Comparison of ENCODE assay signal across 1 cellular context in the genomic region with DNA sequence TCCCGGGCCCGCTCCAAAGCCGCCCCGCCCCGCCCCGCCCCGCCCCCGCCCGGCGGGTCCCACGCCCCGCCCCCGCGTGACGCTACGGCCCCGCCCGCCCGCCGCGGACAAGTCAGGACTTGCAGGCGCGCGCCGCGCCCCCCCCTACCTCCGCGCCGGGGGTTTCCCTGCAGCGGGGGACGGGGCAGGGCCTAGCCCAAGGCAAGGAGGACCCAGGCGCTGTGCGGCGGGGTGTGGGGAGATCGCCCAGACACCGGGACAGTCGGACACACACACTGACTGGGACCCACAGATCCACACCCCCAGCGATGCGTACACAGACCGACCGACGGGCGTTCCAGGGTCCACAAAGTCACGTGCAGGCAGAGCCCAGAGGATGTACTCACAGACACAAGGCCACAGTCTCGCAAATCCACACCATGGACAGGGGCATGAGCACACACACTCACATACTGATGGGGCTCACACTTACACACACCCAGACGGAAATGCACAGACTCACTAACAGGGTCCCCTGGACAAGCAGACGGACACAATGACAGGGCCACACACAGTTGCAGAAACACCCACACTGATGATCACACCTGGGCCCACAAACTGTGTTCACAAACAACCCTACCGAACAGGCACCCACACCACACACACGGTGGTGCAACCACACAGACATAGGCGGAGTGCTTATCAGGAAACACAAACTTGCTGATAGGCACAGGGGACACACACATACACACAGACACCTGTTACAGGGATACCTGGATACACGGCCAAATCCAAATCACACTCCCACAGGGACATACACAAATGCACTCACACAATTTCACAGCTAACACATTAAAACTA.
A peak's percentile ranks its signal among the peaks of the same experiment; 100 is the strongest.
TF ChIP-seq lines count a peak whose summit lies in the region.

No MANE protein-coding gene starts in this region.

TF ChIP-seq in GM12878, 131 proteins besides CTCF, POLR2A, EP300 and RAD21 (continued from another document):
- TF ChIP-seq, protein P1, sequence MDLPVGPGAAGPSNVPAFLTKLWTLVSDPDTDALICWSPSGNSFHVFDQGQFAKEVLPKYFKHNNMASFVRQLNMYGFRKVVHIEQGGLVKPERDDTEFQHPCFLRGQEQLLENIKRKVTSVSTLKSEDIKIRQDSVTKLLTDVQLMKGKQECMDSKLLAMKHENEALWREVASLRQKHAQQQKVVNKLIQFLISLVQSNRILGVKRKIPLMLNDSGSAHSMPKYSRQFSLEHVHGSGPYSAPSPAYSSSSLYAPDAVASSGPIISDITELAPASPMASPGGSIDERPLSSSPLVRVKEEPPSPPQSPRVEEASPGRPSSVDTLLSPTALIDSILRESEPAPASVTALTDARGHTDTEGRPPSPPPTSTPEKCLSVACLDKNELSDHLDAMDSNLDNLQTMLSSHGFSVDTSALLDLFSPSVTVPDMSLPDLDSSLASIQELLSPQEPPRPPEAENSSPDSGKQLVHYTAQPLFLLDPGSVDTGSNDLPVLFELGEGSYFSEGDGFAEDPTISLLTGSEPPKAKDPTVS (IDR thresholded peaks at IDR 0.05; ENCODE audit: low read depth, low read length), result no peak
- TF ChIP-seq, protein P2, sequence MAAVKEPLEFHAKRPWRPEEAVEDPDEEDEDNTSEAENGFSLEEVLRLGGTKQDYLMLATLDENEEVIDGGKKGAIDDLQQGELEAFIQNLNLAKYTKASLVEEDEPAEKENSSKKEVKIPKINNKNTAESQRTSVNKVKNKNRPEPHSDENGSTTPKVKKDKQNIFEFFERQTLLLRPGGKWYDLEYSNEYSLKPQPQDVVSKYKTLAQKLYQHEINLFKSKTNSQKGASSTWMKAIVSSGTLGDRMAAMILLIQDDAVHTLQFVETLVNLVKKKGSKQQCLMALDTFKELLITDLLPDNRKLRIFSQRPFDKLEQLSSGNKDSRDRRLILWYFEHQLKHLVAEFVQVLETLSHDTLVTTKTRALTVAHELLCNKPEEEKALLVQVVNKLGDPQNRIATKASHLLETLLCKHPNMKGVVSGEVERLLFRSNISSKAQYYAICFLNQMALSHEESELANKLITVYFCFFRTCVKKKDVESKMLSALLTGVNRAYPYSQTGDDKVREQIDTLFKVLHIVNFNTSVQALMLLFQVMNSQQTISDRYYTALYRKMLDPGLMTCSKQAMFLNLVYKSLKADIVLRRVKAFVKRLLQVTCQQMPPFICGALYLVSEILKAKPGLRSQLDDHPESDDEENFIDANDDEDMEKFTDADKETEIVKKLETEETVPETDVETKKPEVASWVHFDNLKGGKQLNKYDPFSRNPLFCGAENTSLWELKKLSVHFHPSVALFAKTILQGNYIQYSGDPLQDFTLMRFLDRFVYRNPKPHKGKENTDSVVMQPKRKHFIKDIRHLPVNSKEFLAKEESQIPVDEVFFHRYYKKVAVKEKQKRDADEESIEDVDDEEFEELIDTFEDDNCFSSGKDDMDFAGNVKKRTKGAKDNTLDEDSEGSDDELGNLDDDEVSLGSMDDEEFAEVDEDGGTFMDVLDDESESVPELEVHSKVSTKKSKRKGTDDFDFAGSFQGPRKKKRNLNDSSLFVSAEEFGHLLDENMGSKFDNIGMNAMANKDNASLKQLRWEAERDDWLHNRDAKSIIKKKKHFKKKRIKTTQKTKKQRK (IDR thresholded peaks at IDR 0.05; ENCODE audit: low read depth, low read length), result no peak
- TF ChIP-seq POLR2AphosphoS2 (IDR thresholded peaks at IDR 0.05; ENCODE audit: low read depth, low read length) (peak; percentile 76; the same call in 1 of the 2 replicates), CHD1 (IDR thresholded peaks at IDR 0.05; ENCODE audit: low read depth, low read length) (peak; percentile 95; the same call in 1 of the 2 replicates), SMAD1 (IDR thresholded peaks at IDR 0.05; ENCODE audit: low read depth, partially characterized antibody) (peak; percentile 36), ETV6 (conservative IDR thresholded peaks at IDR 0.05 in 1 of 2, IDR thresholded peaks at IDR 0.05 in 1 of 2; ENCODE audit: borderline replicate concordance in 1 of 2, low read depth in 1 of 2) (no peak), RELA (IDR thresholded peaks at IDR 0.05; ENCODE audit: borderline replicate concordance, partially characterized antibody) (peak; percentile 46), TCF7 (IDR thresholded peaks at IDR 0.05; ENCODE audit: borderline replicate concordance) (no peak)
- TF ChIP-seq, protein P3, sequence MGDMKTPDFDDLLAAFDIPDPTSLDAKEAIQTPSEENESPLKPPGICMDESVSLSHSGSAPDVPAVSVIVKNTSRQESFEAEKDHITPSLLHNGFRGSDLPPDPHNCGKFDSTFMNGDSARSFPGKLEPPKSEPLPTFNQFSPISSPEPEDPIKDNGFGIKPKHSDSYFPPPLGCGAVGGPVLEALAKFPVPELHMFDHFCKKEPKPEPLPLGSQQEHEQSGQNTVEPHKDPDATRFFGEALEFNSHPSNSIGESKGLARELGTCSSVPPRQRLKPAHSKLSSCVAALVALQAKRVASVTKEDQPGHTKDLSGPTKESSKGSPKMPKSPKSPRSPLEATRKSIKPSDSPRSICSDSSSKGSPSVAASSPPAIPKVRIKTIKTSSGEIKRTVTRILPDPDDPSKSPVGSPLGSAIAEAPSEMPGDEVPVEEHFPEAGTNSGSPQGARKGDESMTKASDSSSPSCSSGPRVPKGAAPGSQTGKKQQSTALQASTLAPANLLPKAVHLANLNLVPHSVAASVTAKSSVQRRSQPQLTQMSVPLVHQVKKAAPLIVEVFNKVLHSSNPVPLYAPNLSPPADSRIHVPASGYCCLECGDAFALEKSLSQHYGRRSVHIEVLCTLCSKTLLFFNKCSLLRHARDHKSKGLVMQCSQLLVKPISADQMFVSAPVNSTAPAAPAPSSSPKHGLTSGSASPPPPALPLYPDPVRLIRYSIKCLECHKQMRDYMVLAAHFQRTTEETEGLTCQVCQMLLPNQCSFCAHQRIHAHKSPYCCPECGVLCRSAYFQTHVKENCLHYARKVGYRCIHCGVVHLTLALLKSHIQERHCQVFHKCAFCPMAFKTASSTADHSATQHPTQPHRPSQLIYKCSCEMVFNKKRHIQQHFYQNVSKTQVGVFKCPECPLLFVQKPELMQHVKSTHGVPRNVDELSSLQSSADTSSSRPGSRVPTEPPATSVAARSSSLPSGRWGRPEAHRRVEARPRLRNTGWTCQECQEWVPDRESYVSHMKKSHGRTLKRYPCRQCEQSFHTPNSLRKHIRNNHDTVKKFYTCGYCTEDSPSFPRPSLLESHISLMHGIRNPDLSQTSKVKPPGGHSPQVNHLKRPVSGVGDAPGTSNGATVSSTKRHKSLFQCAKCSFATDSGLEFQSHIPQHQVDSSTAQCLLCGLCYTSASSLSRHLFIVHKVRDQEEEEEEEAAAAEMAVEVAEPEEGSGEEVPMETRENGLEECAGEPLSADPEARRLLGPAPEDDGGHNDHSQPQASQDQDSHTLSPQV (IDR thresholded peaks at IDR 0.05), result no peak
- TF ChIP-seq, protein P4, sequence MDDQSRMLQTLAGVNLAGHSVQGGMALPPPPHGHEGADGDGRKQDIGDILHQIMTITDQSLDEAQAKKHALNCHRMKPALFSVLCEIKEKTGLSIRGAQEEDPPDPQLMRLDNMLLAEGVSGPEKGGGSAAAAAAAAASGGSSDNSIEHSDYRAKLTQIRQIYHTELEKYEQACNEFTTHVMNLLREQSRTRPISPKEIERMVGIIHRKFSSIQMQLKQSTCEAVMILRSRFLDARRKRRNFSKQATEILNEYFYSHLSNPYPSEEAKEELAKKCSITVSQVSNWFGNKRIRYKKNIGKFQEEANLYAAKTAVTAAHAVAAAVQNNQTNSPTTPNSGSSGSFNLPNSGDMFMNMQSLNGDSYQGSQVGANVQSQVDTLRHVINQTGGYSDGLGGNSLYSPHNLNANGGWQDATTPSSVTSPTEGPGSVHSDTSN (IDR thresholded peaks at IDR 0.05; ENCODE audit: insufficient replicate concordance, low read depth, low read length), result no peak
- TF ChIP-seq, protein P5, sequence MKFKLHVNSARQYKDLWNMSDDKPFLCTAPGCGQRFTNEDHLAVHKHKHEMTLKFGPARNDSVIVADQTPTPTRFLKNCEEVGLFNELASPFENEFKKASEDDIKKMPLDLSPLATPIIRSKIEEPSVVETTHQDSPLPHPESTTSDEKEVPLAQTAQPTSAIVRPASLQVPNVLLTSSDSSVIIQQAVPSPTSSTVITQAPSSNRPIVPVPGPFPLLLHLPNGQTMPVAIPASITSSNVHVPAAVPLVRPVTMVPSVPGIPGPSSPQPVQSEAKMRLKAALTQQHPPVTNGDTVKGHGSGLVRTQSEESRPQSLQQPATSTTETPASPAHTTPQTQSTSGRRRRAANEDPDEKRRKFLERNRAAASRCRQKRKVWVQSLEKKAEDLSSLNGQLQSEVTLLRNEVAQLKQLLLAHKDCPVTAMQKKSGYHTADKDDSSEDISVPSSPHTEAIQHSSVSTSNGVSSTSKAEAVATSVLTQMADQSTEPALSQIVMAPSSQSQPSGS (IDR thresholded peaks at IDR 0.05; ENCODE audit: low read length), result no peak
TF ChIP-seq in GM12878: peak in this region for 48.
